Comparison of ENCODE assay signal across 13 cellular contexts in the genomic region with DNA sequence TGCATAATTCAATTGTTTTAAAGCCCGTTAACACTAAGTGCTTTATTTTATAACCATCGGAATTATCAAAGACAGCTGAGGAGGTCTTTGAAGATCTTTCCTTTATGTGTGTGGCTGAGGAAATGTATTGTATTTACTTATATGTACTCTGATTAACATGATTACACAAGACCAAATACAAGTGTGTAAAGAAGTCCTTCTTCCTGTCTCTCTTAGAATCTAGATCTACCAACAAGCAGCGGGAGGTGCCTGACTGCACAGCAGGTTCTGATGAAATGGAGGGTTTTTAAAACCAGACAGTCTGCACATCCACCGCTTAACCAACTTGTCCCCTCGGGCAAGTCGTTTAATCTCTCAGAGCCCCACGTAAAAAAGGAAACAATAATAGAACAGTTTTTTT.
"Had no signal": no experiment of that assay in that cellular context is flagged by ENCODE, and none has a peak within 500 bp of the region (broad histone marks: within the 10 kb centered on the region; RNA-seq: fewer than 3 reads in every experiment).

No MANE protein-coding gene starts in this region.

- ATAC-seq: activated CD8-positive, alpha-beta T cell treated with anti-CD3 and anti-CD28 coated beads for 36 hours; esophagus mucosa had no signal

- DNase-seq: activated CD8-positive, alpha-beta memory T cell treated with anti-CD3 and anti-CD28 coated beads, Interleukin-2, amount 50 U/mL, for 48 hours; activated CD8-positive, alpha-beta T cell treated with anti-CD3 and anti-CD28 coated beads for 36 hours; activated naive CD4-positive, alpha-beta T cell; aorta; dorsolateral prefrontal cortex; hippocampal formation; stimulated activated CD4-positive, alpha-beta T cell treated with anti-CD3 and anti-CD28 coated beads, Interleukin-15, amount 100 ng/mL, for 24 hours; stimulated activated CD4-positive, alpha-beta T cell treated with anti-CD3 and anti-CD28 coated beads, Interleukin-4, amount 100 ng/mL, for 4 hours had no signal

- FAIRE-seq: urothelium cell line had no signal

- H3K27ac Mint-ChIP-seq: activated CD8-positive, alpha-beta T cell treated with anti-CD3 and anti-CD28 coated beads for 36 hours; mesothelial cell of epicardium had no signal

- H3K36me3 Mint-ChIP-seq: mesothelial cell of epicardium had no signal

- H3K4me3 Mint-ChIP-seq: activated CD8-positive, alpha-beta T cell treated with anti-CD3 and anti-CD28 coated beads for 36 hours; mesothelial cell of epicardium had no signal

- H3K4me1 ChIP-seq: breast epithelium had no signal

- H3K9me3 ChIP-seq: neutrophil had no signal

- H3K9me3 Mint-ChIP-seq: activated CD8-positive, alpha-beta T cell treated with anti-CD3 and anti-CD28 coated beads for 36 hours; mesothelial cell of epicardium had no signal

- H3K4me3 ChIP-seq: breast epithelium, dorsolateral prefrontal cortex had no signal

- H3K27ac ChIP-seq: breast epithelium, neutrophil had no signal
